Comparison of ENCODE assay signal across 23 cellular contexts in genomic region chr10:22071332-22071731, GRCh38.
DNase-seq lines count a peak whose midpoint lies in the region; ATAC-seq, FAIRE-seq and TF ChIP-seq lines count a peak whose summit lies in the region.
"Had no signal": no experiment of that assay in that cellular context is flagged by ENCODE, and none has a peak within 500 bp of the region (broad histone marks: within the 10 kb centered on the region; RNA-seq: fewer than 3 reads in every experiment).

No MANE protein-coding gene starts in this region.

- H3K4me3 ChIP-seq in A549 (no peak overlapping the region), K562 (no peak overlapping the region)
- H3K4me3 ChIP-seq: BLaER1 treated with 17β-estradiol and CSF1 and Interleukin-3, amounts not matched to agents 10 nM and 100 nM; GM12878 had no signal

- no peaks in the 10 kb centered on the region for H3K27me3 ChIP-seq in K562 (ENCODE audit: control insufficient read depth in 2 of 2, insufficient read depth in 2 of 2, low read length in 2 of 2)
- H3K27me3 ChIP-seq: BLaER1 treated with 17β-estradiol and CSF1 and Interleukin-3, amounts not matched to agents 10 nM and 100 nM had no signal

- no peak for TF ChIP-seq CTCF in A549 (IDR thresholded peaks at IDR 0.05)
- TF ChIP-seq CTCF in K562 (IDR thresholded peaks at IDR 0.05 in 2 of 3, conservative IDR thresholded peaks at IDR 0.05 in 1 of 3; ENCODE audit: insufficient read depth in 2 of 3, low read depth in 1 of 3, low read length in 3 of 3), result no peak

- H3K4me2 ChIP-seq in A549, result no peak overlapping the region
- no peak overlapping the region for H3K4me2 ChIP-seq in K562 (ENCODE audit: insufficient read depth, low read length)
- H3K4me2 ChIP-seq: BLaER1 treated with 17β-estradiol and CSF1 and Interleukin-3, amounts not matched to agents 10 nM and 100 nM had no signal

- TF ChIP-seq EP300 in A549 (IDR thresholded peaks at IDR 0.05) (no peak), K562 (IDR thresholded peaks at IDR 0.05; ENCODE audit: low read length) (no peak)

- WGBS in A549 (ENCODE audit: missing lambda C conversion rate), result 11% methylated on average over 1 of the region's 1 CpG
- WGBS in K562 (ENCODE audit: insufficient coverage, low coverage, missing lambda C conversion rate), result 19% methylated on average over 1 of the region's 1 CpG

- POLR2A ChIA-PET in A549 (lab: Yijun Ruan, JAX) (no interaction called here), K562 (lab: Yijun Ruan, JAX) (interaction anchor here (1.3 kb wide), 1 partner anchor 26 kb away, joined by 4 read pairs; no protein-coding TSS in a partner anchor)

- no peaks in the 10 kb centered on the region for H3K9me1 ChIP-seq in K562 (ENCODE audit: control insufficient read depth, insufficient read depth, low read length)

- no peak overlapping the region for H3K9ac ChIP-seq in K562 (ENCODE audit: insufficient read depth in 1 of 2, low read depth in 2 of 2, low read length in 2 of 2)
- H3K9ac ChIP-seq: BLaER1 treated with 17β-estradiol and CSF1 and Interleukin-3, amounts not matched to agents 10 nM and 100 nM had no signal

- no peaks in the 10 kb centered on the region for H3K36me3 ChIP-seq in K562 (ENCODE audit: control insufficient read depth, insufficient read depth, low read length)
- H3K36me3 ChIP-seq: BLaER1 treated with 17β-estradiol and CSF1 and Interleukin-3, amounts not matched to agents 10 nM and 100 nM had no signal

- H2AFZ ChIP-seq in K562 (ENCODE audit: low read depth, low read length), result no peak overlapping the region

- TF ChIP-seq POLR2A in A549 (IDR thresholded peaks at IDR 0.05; ENCODE audit: low read length) (no peak), K562 (conservative IDR thresholded peaks at IDR 0.05) (no peak)

- H3K79me2 ChIP-seq in K562 (ENCODE audit: control insufficient read depth, insufficient read depth, low read length), result no peaks in the 10 kb centered on the region

- intact Hi-C loops in K562 (cut with micrococcal nuclease), result no loop called here

- ATAC-seq in A549 (no peak), K562 (no peak)
- ATAC-seq: CD8-positive, alpha-beta T cell; GM12878 had no signal

- no TSS peak for BruUV-seq in K562 (replicated peaks; lab: Mats Ljungman, UMichigan)

- in situ Hi-C loops in K562 (cut with MboI), result no loop called here

- DNase-seq in A549 (ENCODE audit: low read depth in 1 of 2, low spot score in 1 of 2) (no peak), GM19239 (ENCODE audit: insufficient read length, low spot score) (no peak), K562 (ENCODE audit: extremely low read depth in 1 of 4, low spot score in 3 of 4) (no peak), H4 (ENCODE audit: low spot score) (no peak), DMS153 (lab: John Stamatoyannopoulos, UW) (no peak)
- DNase-seq: 8988T; AML-193; Caco-2; Calu3; CD4-positive, alpha-beta T cell; CD8-positive, alpha-beta T cell; DMS53; DMS79; DND-41; EL; GDM1 had no signal

- CTCF ChIA-PET in A549 (lab: Yijun Ruan, JAX), result no interaction called here
- CTCF ChIA-PET in K562 (lab: Yijun Ruan, JAX; ENCODE audit: low intra/inter-chr PET ratio), result no interaction called here

- H3K9me3 ChIP-seq in A549, result no peaks in the 10 kb centered on the region; the same call in 2 of the 3 replicates
- H3K9me3 ChIP-seq in K562 (replicated peaks; ENCODE audit: control insufficient read depth, insufficient read depth, low read depth, low read length), result no peaks in the 10 kb centered on the region

- H4K20me1 ChIP-seq in K562 (replicated peaks; ENCODE audit: control insufficient read depth, insufficient read depth, low read length), result no peaks in the 10 kb centered on the region
- H4K20me1 ChIP-seq: BLaER1 treated with 17β-estradiol and CSF1 and Interleukin-3, amounts not matched to agents 10 nM and 100 nM had no signal

- no peak for TF ChIP-seq RAD21 in A549 (conservative IDR thresholded peaks at IDR 0.05 in 1 of 2, IDR thresholded peaks at IDR 0.05 in 1 of 2)
- no peak for TF ChIP-seq RAD21 in K562 (CRISPR knock-in tag; conservative IDR thresholded peaks at IDR 0.05 in 1 of 2, IDR thresholded peaks at IDR 0.05 in 1 of 2)

- H3K27ac ChIP-seq in A549 (no peak overlapping the region), K562 (ENCODE audit: extremely low read depth, low read depth, low read length) (no peak overlapping the region)
- H3K27ac ChIP-seq: BLaER1 treated with 17β-estradiol and CSF1 and Interleukin-3, amounts not matched to agents 10 nM and 100 nM; C4-2B had no signal

- H3K4me1 ChIP-seq in A549 (no peaks in the 10 kb centered on the region), K562 (replicated peaks in 1 of 2; ENCODE audit: control insufficient read depth in 2 of 2, insufficient read depth in 2 of 2, low read length in 2 of 2) (no peaks in the 10 kb centered on the region)
- H3K4me1 ChIP-seq: BLaER1 treated with 17β-estradiol and CSF1 and Interleukin-3, amounts not matched to agents 10 nM and 100 nM; Caco-2 had no signal

- FAIRE-seq in A549 (lab: Jason Lieb, UNC) (no peak), GM19239 (lab: Jason Lieb, UNC) (peak; percentile 45), K562 (lab: Jason Lieb, UNC) (no peak)
- FAIRE-seq: A204.1, D721Med, GM12878, GM12892, GM18507 had no signal

TF ChIP-seq in A549, 52 proteins besides CTCF, POLR2A, EP300 and RAD21:
- TF ChIP-seq MAFK (IDR thresholded peaks at IDR 0.05; ENCODE audit: partially characterized antibody) (peak; percentile 46), HOXB5 (CRISPR knock-in tag; IDR thresholded peaks at IDR 0.05) (no peak)

TF ChIP-seq in K562, 482 proteins besides CTCF, POLR2A, EP300 and RAD21:
- peak in 1 of 2 experiments; percentile 36; a peak in 1 of 4 replicates for TF ChIP-seq TRIM24 (IDR thresholded peaks at IDR 0.05)
- TF ChIP-seq ZNF316 (IDR thresholded peaks at IDR 0.05), result peak; percentile 88
- TF ChIP-seq EGR1 (conservative IDR thresholded peaks at IDR 0.05), result no peak
- TF ChIP-seq MAFG (tag; conservative IDR thresholded peaks at IDR 0.05), result peak; percentile 38; the same call in 1 of the 2 replicates
- peak; percentile 69 for TF ChIP-seq C11orf30 (IDR thresholded peaks at IDR 0.05; ENCODE audit: low read depth)
- TF ChIP-seq SP1 (CRISPR knock-in tag; IDR thresholded peaks at IDR 0.05), result no peak
- no peak for TF ChIP-seq MAFF (IDR thresholded peaks at IDR 0.05; ENCODE audit: low read length)
- TF ChIP-seq, protein P1, sequence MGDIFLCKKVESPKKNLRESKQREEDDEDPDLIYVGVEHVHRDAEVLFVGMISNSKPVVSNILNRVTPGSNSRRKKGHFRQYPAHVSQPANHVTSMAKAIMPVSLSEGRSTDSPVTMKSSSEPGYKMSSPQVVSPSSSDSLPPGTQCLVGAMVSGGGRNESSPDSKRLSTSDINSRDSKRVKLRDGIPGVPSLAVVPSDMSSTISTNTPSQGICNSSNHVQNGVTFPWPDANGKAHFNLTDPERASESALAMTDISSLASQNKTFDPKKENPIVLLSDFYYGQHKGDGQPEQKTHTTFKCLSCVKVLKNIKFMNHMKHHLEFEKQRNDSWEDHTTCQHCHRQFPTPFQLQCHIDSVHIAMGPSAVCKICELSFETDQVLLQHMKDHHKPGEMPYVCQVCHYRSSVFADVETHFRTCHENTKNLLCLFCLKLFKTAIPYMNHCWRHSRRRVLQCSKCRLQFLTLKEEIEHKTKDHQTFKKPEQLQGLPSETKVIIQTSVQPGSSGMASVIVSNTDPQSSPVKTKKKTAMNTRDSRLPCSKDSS (IDR thresholded peaks at IDR 0.05; ENCODE audit: low read depth, partially characterized antibody), result peak; percentile 57

Comparison
In these comparisons a context has a peak if more than half of its experiments do, and no peak if none do; other contexts are left out.
1. Of the 35 proteins assayed by ChIP-seq in both K562 and A549: peak only in K562: none; only in A549: MAFK; in both: none; in neither: 34.